ENCODE assay signal across 10 cellular contexts in genomic region chr2:157258520-157259326, GRCh38. TPM values are rescaled to one million over a fixed set of nuclear protein-coding genes. Genes with fewer than 3 reads are reported as not detected.
DNase-seq lines count a peak whose midpoint lies in the region; ATAC-seq, FAIRE-seq and TF ChIP-seq lines count a peak whose summit lies in the region.
"Had no signal": no experiment of that assay in that cellular context is flagged by ENCODE, and none has a peak within 500 bp of the region (broad histone marks: within the 10 kb centered on the region; RNA-seq: fewer than 3 reads in every experiment).

No MANE protein-coding gene starts in this region.

- H3K4me1 ChIP-seq in ascending aorta (peaks cover 0 to 6% of the 10 kb centered on the region in 2 donors), keratinocyte (ENCODE audit: control insufficient read depth, extremely low read depth, insufficient read depth, low read length) (peaks cover 26% of the 10 kb centered on the region), suprapubic skin (peaks cover 19% of the 10 kb centered on the region)

- H4K20me1 ChIP-seq in keratinocyte (ENCODE audit: control insufficient read depth, extremely low read depth, insufficient read depth, low read length), result no peaks in the 10 kb centered on the region

- dilution Hi-C loops in keratinocyte (cut with MboI; ENCODE audit: extremely low pct_ligation_motif_present, low sequenced_read_pairs), result no loop called here

- no peaks in the 10 kb centered on the region for H3K9me1 ChIP-seq in keratinocyte (ENCODE audit: control insufficient read depth, extremely low read depth, insufficient read depth, low read length)

- no peak overlapping the region for H2AFZ ChIP-seq in keratinocyte (ENCODE audit: control insufficient read depth, low read length)

- intact Hi-C loops in ascending aorta (cut with DNase I), result loop anchor here (10.0 kb wide), 1 partner anchor 924 kb away; the partner anchor contains the start of gene NR4A2
- intact Hi-C loops in left ventricle myocardium superior (cut with micrococcal nuclease), result no loop called here

- no peak for TF ChIP-seq POLR2A in suprapubic skin (IDR thresholded peaks at IDR 0.05)

- H3K27me3 ChIP-seq in ascending aorta (no peaks in the 10 kb centered on the region), keratinocyte (ENCODE audit: control insufficient read depth, extremely low read depth, insufficient read depth, low read length) (no peaks in the 10 kb centered on the region), suprapubic skin (no peaks in the 10 kb centered on the region)

- WGBS in suprapubic skin, result 70% methylated on average over 8 of the region's 8 CpGs

- no peaks in the 10 kb centered on the region for H3K36me3 ChIP-seq in ascending aorta
- no peaks in the 10 kb centered on the region for H3K36me3 ChIP-seq in keratinocyte (ENCODE audit: control insufficient read depth in 2 of 2, extremely low read depth in 1 of 2, insufficient read depth in 2 of 2, low read length in 2 of 2)
- no peaks in the 10 kb centered on the region for H3K36me3 ChIP-seq in suprapubic skin

- H3K4me2 ChIP-seq in keratinocyte (ENCODE audit: control insufficient read depth, extremely low read depth, insufficient read depth, low read depth, low read length), result peak overlapping the region; percentile 89

- TF ChIP-seq CTCF in ascending aorta (IDR thresholded peaks at IDR 0.05) (no peak), keratinocyte (optimal IDR thresholded peaks at IDR 0.05 in 1 of 3, IDR thresholded peaks at IDR 0.05 in 1 of 3, conservative IDR thresholded peaks at IDR 0.05 in 1 of 3; ENCODE audit: extremely low read depth in 1 of 3, insufficient read depth in 2 of 3, low read length in 3 of 3) (no peak), suprapubic skin (IDR thresholded peaks at IDR 0.05) (no peak)

- FAIRE-seq in keratinocyte (lab: Jason Lieb, UNC), result no peak

- no peak for TF ChIP-seq EP300 in suprapubic skin (IDR thresholded peaks at IDR 0.05)

- no peaks in the 10 kb centered on the region for H3K79me2 ChIP-seq in keratinocyte (ENCODE audit: control insufficient read depth, insufficient read depth, low read length)

- ATAC-seq in HG02623 (IDR thresholded peaks at IDR 0.05; ENCODE audit: unreplicated experiment) (no peak), GM18870 (IDR thresholded peaks at IDR 0.05; ENCODE audit: unreplicated experiment) (no peak), left ventricle myocardium superior (no peak)

- peak; percentile 54 for DNase-seq in LoVo (ENCODE audit: low spot score)
- DNase-seq in ascending aorta (ENCODE audit: low spot score in 2 of 2), result no peak
- DNase-seq in keratinocyte (ENCODE audit: low read depth, low spot score), result no peak
- no peak for DNase-seq in suprapubic skin (ENCODE audit: low spot score in 2 of 2)
- no peak for DNase-seq in left ventricle myocardium superior
- DNase-seq: activated CD8-positive, alpha-beta memory T cell treated with anti-CD3 and anti-CD28 coated beads for 24 hours; activated naive CD4-positive, alpha-beta T cell treated with anti-CD3 and anti-CD28 coated beads for 36 hours; dermis blood vessel endothelial cell had no signal

- no peak overlapping the region for H3K9ac ChIP-seq in keratinocyte (ENCODE audit: control insufficient read depth, extremely low read depth, insufficient read depth, low read length)

- peak overlapping the region; percentile 14 to 40 for H3K27ac ChIP-seq in ascending aorta
- H3K27ac ChIP-seq in keratinocyte (ENCODE audit: control insufficient read depth, insufficient read depth, low read length), result no peak overlapping the region
- H3K27ac ChIP-seq in suprapubic skin, result no peak overlapping the region

- H3K9me3 ChIP-seq in ascending aorta, result no peaks in the 10 kb centered on the region
- H3K9me3 ChIP-seq in keratinocyte (ENCODE audit: control insufficient read depth, low read depth, low read length), result no peaks in the 10 kb centered on the region
- H3K9me3 ChIP-seq in suprapubic skin, result no peaks in the 10 kb centered on the region

- H3K4me3 ChIP-seq in ascending aorta (peak overlapping the region in 1 of 2 donors; percentile 48), keratinocyte (ENCODE audit: control insufficient read depth in 2 of 3, extremely low read depth in 1 of 3, insufficient read depth in 2 of 3, low read depth in 1 of 3, low read length in 3 of 3) (peak overlapping the region in 1 of 3 experiments; percentile 44), suprapubic skin (peak overlapping the region; percentile 39)

RNA-seq across cellular contexts. Expression of gene GALNT5, which starts 1.2 kb away (rescaled TPM):
- total RNA-seq in ascending aorta (0.11 TPM), suprapubic skin (under 1 TPM; 0.26 to 0.98 (median 0.37) TPM), left ventricle myocardium superior (0.07 TPM)
- 6.8 to 10.9 TPM (median 8.3 TPM) in 3 replicates for polyA plus RNA-seq in keratinocyte
- polyA plus RNA-seq in keratinocyte (2011; ENCODE audit: low read depth), result 1.2 TPM
- polyA plus RNA-seq in keratinocyte (2011; cell fraction: cytosol; rRNA removed), result 1.9 and 3.5 TPM in 2 replicates
- 16.1 and 22.3 TPM in 2 replicates for polyA plus RNA-seq in keratinocyte (2011; cell fraction: nucleus; rRNA removed)
- 1.6 and 7.6 TPM in 2 replicates for polyA plus RNA-seq in keratinocyte (2012; ENCODE audit: low replicate concordance)
- 3.3 to 8.4 TPM (median 6.6 TPM) in 3 replicates for polyA minus RNA-seq in keratinocyte
- 5.0 TPM for polyA minus RNA-seq in keratinocyte (2011; cell fraction: cytosol; rRNA and poly(A)+ RNA removed)
- 16.7 and 28.2 TPM in 2 replicates for polyA minus RNA-seq in keratinocyte (2011; cell fraction: nucleus; rRNA and poly(A)+ RNA removed)
- total RNA-seq: activated naive CD4-positive, alpha-beta T cell treated with anti-CD3 and anti-CD28 coated beads for 36 hours had no signal

Comparison
In these comparisons a context has a peak if more than half of its experiments do, and no peak if none do; other contexts are left out.
1. H3K27ac ChIP-seq: peak in ascending aorta (2 of 2); none in keratinocyte (single experiment) and suprapubic skin (single experiment).